21 cellular contexts compared by ENCODE assay signal in the genomic region with DNA sequence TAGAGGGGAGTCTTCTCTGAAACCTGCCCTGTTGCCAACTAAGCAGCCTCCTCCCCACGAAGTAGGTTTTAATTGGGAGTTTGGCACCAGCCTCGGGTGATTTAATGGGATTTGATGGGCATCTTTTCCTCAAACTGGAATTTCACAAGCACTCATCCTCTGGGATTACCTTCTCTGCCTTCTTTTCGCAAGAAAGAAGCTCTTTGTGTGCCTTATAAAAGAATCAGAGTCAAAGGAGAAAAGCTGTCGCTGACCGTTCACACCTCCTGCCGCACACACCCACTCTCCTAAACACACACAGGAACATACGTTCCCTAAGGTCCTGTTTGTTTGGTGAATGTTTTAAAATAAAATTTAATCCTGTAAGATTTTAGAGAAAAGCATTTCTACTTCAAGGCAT.
DNase-seq lines count a peak whose midpoint lies in the region; TF ChIP-seq lines count a peak whose summit lies in the region.
"Had no signal": no experiment of that assay in that cellular context is flagged by ENCODE, and none has a peak within 500 bp of the region (broad histone marks: within the 10 kb centered on the region; RNA-seq: fewer than 3 reads in every experiment).

No MANE protein-coding gene starts in this region.

- H3K9ac ChIP-seq in neuronal stem cell (ENCODE audit: low read depth, low read length, poor library complexity): no peak overlapping the region
- H3K9ac ChIP-seq: BLaER1 treated with 17β-estradiol and CSF1 and Interleukin-3, amounts not matched to agents 10 nM and 100 nM; GM23248 had no signal

- TF ChIP-seq CTCF in glutamatergic neuron (IDR thresholded peaks at IDR 0.05; ENCODE audit: partially characterized antibody, unreplicated experiment) (no peak), uterus (IDR thresholded peaks at IDR 0.05) (no peak)

- H3K4me3 ChIP-seq in neuronal stem cell (ENCODE audit: low read length in 2 of 2) (no peak overlapping the region), uterus (no peak overlapping the region)
- H3K4me3 ChIP-seq: A549; BLaER1 treated with 17β-estradiol and CSF1 and Interleukin-3, amounts not matched to agents 10 nM and 100 nM; GM23248 had no signal

- no peak overlapping the region for H2AK5ac ChIP-seq in neuronal stem cell (ENCODE audit: low read depth, low read length)

- H3K18ac ChIP-seq in neuronal stem cell (ENCODE audit: low read length): no peak overlapping the region

- H3K27me3 Mint-ChIP-seq in glutamatergic neuron (ENCODE audit: unreplicated experiment): peaks cover 8% of the 10 kb centered on the region

- no peak overlapping the region for H3K4me3 Mint-ChIP-seq in glutamatergic neuron (ENCODE audit: unreplicated experiment)
- H3K4me3 Mint-ChIP-seq: CD14-positive monocyte; CD4-positive, alpha-beta T cell had no signal

- WGBS in neuronal stem cell (ENCODE audit: extremely low coverage in 2 of 2, insufficient read length in 2 of 2, insufficient replicate concordance in 1 of 2), 2 donors: no CpG with 5 or more reads among the region's 7 CpGs

- no peak overlapping the region for H2BK15ac ChIP-seq in neuronal stem cell (ENCODE audit: low read length)

- no peaks in the 10 kb centered on the region for H3K36me3 Mint-ChIP-seq in glutamatergic neuron (ENCODE audit: unreplicated experiment)
- H3K36me3 Mint-ChIP-seq: CD14-positive monocyte had no signal

- no peaks in the 10 kb centered on the region for H3K79me1 ChIP-seq in neuronal stem cell (ENCODE audit: low read depth, low read length)

- TF ChIP-seq POLR2A in uterus (IDR thresholded peaks at IDR 0.05): no peak

- H3K4ac ChIP-seq in neuronal stem cell (ENCODE audit: low read length): no peak overlapping the region

- no peak overlapping the region for H3K14ac ChIP-seq in neuronal stem cell (ENCODE audit: low read length)

- no peak overlapping the region for H2BK120ac ChIP-seq in neuronal stem cell (ENCODE audit: low read depth, low read length)

- H3K27me3 ChIP-seq in neuronal stem cell (ENCODE audit: control insufficient read depth in 3 of 3, insufficient read depth in 3 of 3, low read depth in 1 of 3, low read length in 3 of 3) (no peaks in the 10 kb centered on the region), uterus (no peaks in the 10 kb centered on the region)
- H3K27me3 ChIP-seq: BLaER1 treated with 17β-estradiol and CSF1 and Interleukin-3, amounts not matched to agents 10 nM and 100 nM had no signal

- H3K23ac ChIP-seq in neuronal stem cell (ENCODE audit: low read depth, low read length, poor library complexity): no peak overlapping the region

- no peaks in the 10 kb centered on the region for H3K36me3 ChIP-seq in neuronal stem cell (replicated peaks in 1 of 2; ENCODE audit: control insufficient read depth in 2 of 2, insufficient read depth in 2 of 2, low read length in 2 of 2)
- H3K36me3 ChIP-seq in uterus: no peaks in the 10 kb centered on the region
- H3K36me3 ChIP-seq: BE2C; BLaER1 treated with 17β-estradiol and CSF1 and Interleukin-3, amounts not matched to agents 10 nM and 100 nM had no signal

- no peak overlapping the region for H2AFZ ChIP-seq in neuronal stem cell (ENCODE audit: low read length)
- H2AFZ ChIP-seq: GM23248 had no signal

- H3K9me3 ChIP-seq in neuronal stem cell (replicated peaks in 1 of 2; ENCODE audit: control insufficient read depth in 2 of 2, insufficient read depth in 1 of 2, low read depth in 1 of 2, low read length in 2 of 2): no peaks in the 10 kb centered on the region
- H3K9me3 ChIP-seq in uterus: no peaks in the 10 kb centered on the region
- H3K9me3 ChIP-seq: A549; BE2C; BLaER1 treated with 17β-estradiol and CSF1 and Interleukin-3, amounts not matched to agents 10 nM and 100 nM had no signal

- H3K4me1 ChIP-seq in neuronal stem cell (ENCODE audit: control insufficient read depth in 2 of 2, insufficient read depth in 1 of 2, low read depth in 1 of 2, low read length in 2 of 2): peaks cover 28 to 40% of the 10 kb centered on the region in 2 donors
- H3K4me1 ChIP-seq in uterus: no peaks in the 10 kb centered on the region
- H3K4me1 ChIP-seq: A549, BE2C had no signal

- H2BK5ac ChIP-seq in neuronal stem cell (ENCODE audit: low read length): no peak overlapping the region

- H3K4me2 ChIP-seq in neuronal stem cell (ENCODE audit: insufficient read depth, low read length, poor library complexity, severe bottlenecking): no peak overlapping the region
- H3K4me2 ChIP-seq: A549 had no signal

- DNase-seq in NCI-H82 (lab: John Stamatoyannopoulos, UW) (peak; percentile 44), NCI-H82 treated with DMSO at 0.1 percent for 48 hours (lab: John Stamatoyannopoulos, UW; ENCODE audit: unreplicated experiment) (no peak), glutamatergic neuron (no peak), neuronal stem cell (ENCODE audit: low spot score) (no peak), GF-D8 (lab: John Stamatoyannopoulos, UW) (no peak), uterus (no peak), NCI-H1417 treated with DMSO at 0.1 percent for 48 hours (lab: John Stamatoyannopoulos, UW) (no peak)
- DNase-seq: 8988T; ACHN; AML-193; BE2C; Calu3; CD4-positive, alpha-beta T cell; COR-L47; DMS53; DMS79 treated with DMSO at 0.1 percent for 48 hours; GM23248; H7 had no signal

- intact Hi-C loops in uterus (cut with DNase I; ENCODE audit: low total_unique reads): no loop called here

- H3K4me1 Mint-ChIP-seq in glutamatergic neuron (ENCODE audit: low read depth, unreplicated experiment): peaks cover 70% of the 10 kb centered on the region
- H3K4me1 Mint-ChIP-seq: CD14-positive monocyte had no signal

- peak overlapping the region; percentile 60 for H3K27ac Mint-ChIP-seq in glutamatergic neuron (ENCODE audit: unreplicated experiment)
- H3K27ac Mint-ChIP-seq: CD14-positive monocyte; CD4-positive, alpha-beta T cell had no signal

- H4K91ac ChIP-seq in neuronal stem cell (ENCODE audit: low read depth, low read length, poor library complexity): no peak overlapping the region

- H2BK12ac ChIP-seq in neuronal stem cell (ENCODE audit: low read length): no peak overlapping the region

- H4K8ac ChIP-seq in neuronal stem cell (ENCODE audit: low read depth, low read length): no peak overlapping the region

- H3K27ac ChIP-seq in neuronal stem cell (replicated peaks; ENCODE audit: low read length): peak overlapping the region; percentile 65
- H3K27ac ChIP-seq in uterus: no peak overlapping the region
- H3K27ac ChIP-seq: A549; BLaER1 treated with 17β-estradiol and CSF1 and Interleukin-3, amounts not matched to agents 10 nM and 100 nM; GM23248 had no signal

- peaks cover 10% of the 10 kb centered on the region for H3K9me3 Mint-ChIP-seq in glutamatergic neuron (ENCODE audit: unreplicated experiment)
- H3K9me3 Mint-ChIP-seq: CD4-positive, alpha-beta T cell had no signal
